Comparison of ENCODE assay signal across 14 cellular contexts in genomic region chr19:18605196-18605545, GRCh38. TPM values are rescaled to one million over a fixed set of nuclear protein-coding genes. Genes with fewer than 3 reads are reported as not detected.
DNase-seq lines count a peak whose midpoint lies in the region; ATAC-seq and TF ChIP-seq lines count a peak whose summit lies in the region.
"Had no signal": no experiment of that assay in that cellular context is flagged by ENCODE, and none has a peak within 500 bp of the region (broad histone marks: within the 10 kb centered on the region; RNA-seq: fewer than 3 reads in every experiment).

No MANE protein-coding gene starts in this region.

- no peaks in the 10 kb centered on the region for H3K9me2 ChIP-seq in hepatocyte (replicated peaks; ENCODE audit: insufficient read depth)
- no peaks in the 10 kb centered on the region for H3K9me2 ChIP-seq in GM23248 (ENCODE audit: insufficient read depth)

- no peaks in the 10 kb centered on the region for H3K36me3 Mint-ChIP-seq in activated naive CD8-positive, alpha-beta T cell
- no peaks in the 10 kb centered on the region for H3K36me3 Mint-ChIP-seq in activated naive CD8-positive, alpha-beta T cell treated with anti-CD3 and anti-CD28 coated beads for 36 hours

- H3F3A ChIP-seq in GM23248 (ENCODE audit: insufficient read depth) = peaks cover 6% of the 10 kb centered on the region; the same call in 1 of the 2 replicates

- no peaks in the 10 kb centered on the region for H3K9me3 Mint-ChIP-seq in activated naive CD8-positive, alpha-beta T cell (ENCODE audit: low read depth)
- no peaks in the 10 kb centered on the region for H3K9me3 Mint-ChIP-seq in activated naive CD8-positive, alpha-beta T cell treated with anti-CD3 and anti-CD28 coated beads for 36 hours

- H3K4me2 ChIP-seq in hepatocyte (peak overlapping the region; percentile 71), GM23248 (ENCODE audit: unreplicated experiment) (no peak overlapping the region)

- peaks cover 16% of the 10 kb centered on the region for H3K4me1 Mint-ChIP-seq in activated naive CD8-positive, alpha-beta T cell (ENCODE audit: low read depth)
- peaks cover 3% of the 10 kb centered on the region for H3K4me1 Mint-ChIP-seq in activated naive CD8-positive, alpha-beta T cell treated with anti-CD3 and anti-CD28 coated beads for 36 hours

- H3K4me3 ChIP-seq in hepatocyte = no peak overlapping the region
- peak overlapping the region; percentile 52 for H3K4me3 ChIP-seq in suprapubic skin
- H3K4me3 ChIP-seq in GM23248 = no peak overlapping the region
- H3K4me3 ChIP-seq: A549, mucosa of descending colon had no signal

- H3K4me1 ChIP-seq in hepatocyte (ENCODE audit: insufficient read depth) = peaks cover 21% of the 10 kb centered on the region
- peaks cover 43% of the 10 kb centered on the region for H3K4me1 ChIP-seq in suprapubic skin
- no peaks in the 10 kb centered on the region for H3K4me1 ChIP-seq in GM23248 (ENCODE audit: insufficient read depth)

- in situ Hi-C loops in GM23248 (cut with MboI) = loop anchor here (10.0 kb wide), 1 partner anchor 240 kb away; no protein-coding TSS in a partner anchor

- no peak for DNase-seq in activated naive CD8-positive, alpha-beta T cell treated with anti-CD3 and anti-CD28 coated beads for 36 hours
- DNase-seq in hepatocyte (ENCODE audit: low spot score) (no peak), suprapubic skin (ENCODE audit: low spot score in 2 of 2) (no peak), GM23248 (no peak)
- DNase-seq: activated CD4-positive, alpha-beta T cell treated with anti-CD3 and anti-CD28 coated beads for 1 hour; activated naive CD4-positive, alpha-beta T cell; effector CD4-positive, alpha-beta T cell; hippocampal formation; KBM-7; spleen had no signal

- peaks cover 26% of the 10 kb centered on the region for H3K27me3 Mint-ChIP-seq in activated naive CD8-positive, alpha-beta T cell
- H3K27me3 Mint-ChIP-seq in activated naive CD8-positive, alpha-beta T cell treated with anti-CD3 and anti-CD28 coated beads for 36 hours = peaks cover 80% of the 10 kb centered on the region

- H3K36me3 ChIP-seq in hepatocyte (replicated peaks; ENCODE audit: insufficient read depth, low read depth) (no peaks in the 10 kb centered on the region), suprapubic skin (no peaks in the 10 kb centered on the region), GM23248 (ENCODE audit: low read depth) (no peaks in the 10 kb centered on the region)
- H3K36me3 ChIP-seq: spleen had no signal

- H3K27ac ChIP-seq in hepatocyte = no peak overlapping the region
- no peak overlapping the region for H3K27ac ChIP-seq in suprapubic skin
- H3K27ac ChIP-seq in GM23248 = no peak overlapping the region
- H3K27ac ChIP-seq: A549, spleen had no signal

- H3K4me3 Mint-ChIP-seq in activated naive CD8-positive, alpha-beta T cell = peak overlapping the region; percentile 72
- H3K4me3 Mint-ChIP-seq in activated naive CD8-positive, alpha-beta T cell treated with anti-CD3 and anti-CD28 coated beads for 36 hours = no peak overlapping the region

- no peaks in the 10 kb centered on the region for H3K79me2 ChIP-seq in hepatocyte
- H3K79me2 ChIP-seq in GM23248 (ENCODE audit: insufficient read depth) = no peaks in the 10 kb centered on the region

- no peak for TF ChIP-seq EP300 in suprapubic skin (IDR thresholded peaks at IDR 0.05)

- H2AFZ ChIP-seq in hepatocyte = no peak overlapping the region
- no peak overlapping the region for H2AFZ ChIP-seq in GM23248

- no peak overlapping the region for H3K27ac Mint-ChIP-seq in activated naive CD8-positive, alpha-beta T cell
- no peak overlapping the region for H3K27ac Mint-ChIP-seq in activated naive CD8-positive, alpha-beta T cell treated with anti-CD3 and anti-CD28 coated beads for 36 hours

- H3K9me3 ChIP-seq in hepatocyte (ENCODE audit: low read depth) (no peaks in the 10 kb centered on the region), suprapubic skin (no peaks in the 10 kb centered on the region), GM23248 (ENCODE audit: low read depth) (no peaks in the 10 kb centered on the region)
- H3K9me3 ChIP-seq: A549, mucosa of descending colon, spleen had no signal

- no peak for TF ChIP-seq POLR2A in suprapubic skin (IDR thresholded peaks at IDR 0.05)

- H3K27me3 ChIP-seq in hepatocyte (peaks cover 85% of the 10 kb centered on the region), suprapubic skin (peaks cover 64% of the 10 kb centered on the region), GM23248 (replicated peaks; ENCODE audit: insufficient read depth) (peaks cover 46% of the 10 kb centered on the region)

- H4K20me1 ChIP-seq in hepatocyte (ENCODE audit: insufficient read depth, poor library complexity, severe bottlenecking) (no peaks in the 10 kb centered on the region), GM23248 (ENCODE audit: insufficient read depth) (no peaks in the 10 kb centered on the region)

- no peak for ATAC-seq in HG03571 (IDR thresholded peaks at IDR 0.05; ENCODE audit: unreplicated experiment)
- ATAC-seq: A549, mucosa of descending colon had no signal

- no peak overlapping the region for H3K9ac ChIP-seq in GM23248

- WGBS in hepatocyte (ENCODE audit: low lambda C conversion rate, missing lambda C conversion rate) = 25% methylated on average over 17 of the region's 17 CpGs
- WGBS in suprapubic skin = 39% methylated on average over 6 of the region's 17 CpGs
- WGBS in GM23248 (ENCODE audit: low coverage in 1 of 2, low lambda C conversion rate in 2 of 2, missing lambda C conversion rate in 2 of 2), 2 experiments = 9 to 18% methylated on average over 16 to 17 of the region's 17 CpGs

- TF ChIP-seq CTCF in hepatocyte (IDR thresholded peaks at IDR 0.05; ENCODE audit: poor library complexity) (no peak), suprapubic skin (IDR thresholded peaks at IDR 0.05) (no peak)

RNA-seq across cellular contexts. Expression of gene CRLF1, which starts 1.4 kb away (rescaled TPM):
- total RNA-seq in activated naive CD8-positive, alpha-beta T cell treated with anti-CD3 and anti-CD28 coated beads for 36 hours = not detected
- total RNA-seq in hepatocyte = 8.6 and 13.9 TPM in 2 replicates
- 28.4 and 42.2 TPM in 2 replicates for polyA plus RNA-seq in hepatocyte
- total RNA-seq in suprapubic skin = 10 to 100 TPM; 21.2 to 65.5 (median 47.9) TPM
- total RNA-seq in GM23248 (2014; rRNA removed; shearing (Covaris generic)) = 40.0 and 59.2 TPM in 2 replicates
- polyA plus RNA-seq in GM23248 (2016; fragmentation: Nextera tagmentation; extraction: Ambion mirVana) = 8.6 and 9.9 TPM in 2 replicates

RNA-seq across cellular contexts. Expression of gene TMEM59L, which starts 7.5 kb away (rescaled TPM):
- not detected for total RNA-seq in activated naive CD8-positive, alpha-beta T cell treated with anti-CD3 and anti-CD28 coated beads for 36 hours
- total RNA-seq in hepatocyte (0.40 and 1.5 TPM in 2 replicates), suprapubic skin (1 to 10 TPM in 2 of 4 donors, under 1 TPM in 2; 0.49 to 1.4 (median 0.97) TPM)
- polyA plus RNA-seq in hepatocyte (4.9 and 9.1 TPM in 2 replicates), GM23248 (2016; fragmentation: Nextera tagmentation; extraction: Ambion mirVana) (2.1 and 3.4 TPM in 2 replicates)
- 0.13 and 0.97 TPM in 2 replicates for total RNA-seq in GM23248 (2014; rRNA removed; shearing (Covaris generic))

RNA-seq across cellular contexts. Expression of gene REX1BD, which starts 16.6 kb away (rescaled TPM):
- total RNA-seq in activated naive CD8-positive, alpha-beta T cell treated with anti-CD3 and anti-CD28 coated beads for 36 hours = 10 to 100 TPM; 71.6 to 74.7 TPM
- total RNA-seq in hepatocyte (59.9 and 62.6 TPM in 2 replicates), suprapubic skin (10 to 100 TPM; 77.0 to 86.7 (median 82.6) TPM)
- polyA plus RNA-seq in hepatocyte (105 and 131 TPM in 2 replicates), GM23248 (2016; fragmentation: Nextera tagmentation; extraction: Ambion mirVana) (103 and 105 TPM in 2 replicates)
- 79.9 and 133 TPM in 2 replicates for total RNA-seq in GM23248 (2014; rRNA removed; shearing (Covaris generic))

RNA-seq across cellular contexts. Expression of gene KLHL26, which starts 31.7 kb away (rescaled TPM):
- total RNA-seq in activated naive CD8-positive, alpha-beta T cell treated with anti-CD3 and anti-CD28 coated beads for 36 hours = 10 to 100 TPM; 15.8 to 16.1 TPM
- total RNA-seq in hepatocyte = 4.1 and 5.0 TPM in 2 replicates
- 3.9 and 7.6 TPM in 2 replicates for polyA plus RNA-seq in hepatocyte
- total RNA-seq in suprapubic skin = 10 to 100 TPM in 2 of 4 donors, 1 to 10 TPM in 2; 6.9 to 26.5 (median 11.5) TPM
- total RNA-seq in GM23248 (2014; rRNA removed; shearing (Covaris generic)) = 5.7 and 6.4 TPM in 2 replicates
- 2.8 and 2.9 TPM in 2 replicates for polyA plus RNA-seq in GM23248 (2016; fragmentation: Nextera tagmentation; extraction: Ambion mirVana)

RNA-seq across cellular contexts. Expression of gene UBA52, which starts 33.5 kb away (rescaled TPM):
- total RNA-seq in activated naive CD8-positive, alpha-beta T cell treated with anti-CD3 and anti-CD28 coated beads for 36 hours = 1,000 to 10,000 TPM; 1,816 to 1,826 TPM
- total RNA-seq in hepatocyte = 561 and 593 TPM in 2 replicates
- polyA plus RNA-seq in hepatocyte = 470 and 498 TPM in 2 replicates
- 1,000 to 10,000 TPM in 1 of 4 donors, 100 to 1,000 TPM in 3; 405 to 1,087 (median 865) TPM for total RNA-seq in suprapubic skin
- 647 and 755 TPM in 2 replicates for total RNA-seq in GM23248 (2014; rRNA removed; shearing (Covaris generic))
- polyA plus RNA-seq in GM23248 (2016; fragmentation: Nextera tagmentation; extraction: Ambion mirVana) = 708 and 711 TPM in 2 replicates
